ENCODE assay signal across 8 cellular contexts in genomic region chr16:21158208-21159110, GRCh38. TPM values are rescaled to one million over a fixed set of nuclear protein-coding genes. Genes with fewer than 3 reads are reported as not detected.
DNase-seq lines count a peak whose midpoint lies in the region; ATAC-seq and TF ChIP-seq lines count a peak whose summit lies in the region.

LDAF1 (plus strand) TSS chr16:21158674; CDS start chr16:21161183, 2,509 bp downstream.

- peaks cover 10% of the 10 kb centered on the region for H3K27me3 Mint-ChIP-seq in brain

- no peak for TF ChIP-seq CTCF in GM12865 (IDR thresholded peaks at IDR 0.05; ENCODE audit: insufficient read depth, low read depth, low read length, missing control alignments)
- TF ChIP-seq CTCF in brain (conservative IDR thresholded peaks at IDR 0.05), result no peak

- H3K27me3 ChIP-seq in iPS-18a (ENCODE audit: control insufficient read depth, insufficient read depth, low read length) (peaks cover 10% of the 10 kb centered on the region), skeletal muscle satellite cell (ENCODE audit: control insufficient read depth, insufficient read depth, low read length) (no peaks in the 10 kb centered on the region)

- H3K4me1 Mint-ChIP-seq in brain, result peaks cover 62% of the 10 kb centered on the region

- H3K36me3 ChIP-seq in iPS-18a (ENCODE audit: control insufficient read depth, low read depth, low read length), result peaks cover 23% of the 10 kb centered on the region
- H3K36me3 ChIP-seq in skeletal muscle satellite cell (ENCODE audit: insufficient read depth, low read length), result peaks cover 5% of the 10 kb centered on the region

- peak; percentile 91 for ATAC-seq in HG02642 (IDR thresholded peaks at IDR 0.05; ENCODE audit: poor library complexity, unreplicated experiment)
- ATAC-seq in GM18870 (IDR thresholded peaks at IDR 0.05; ENCODE audit: unreplicated experiment), result no peak

- peak within 1 kb of the TSS; percentile 89 for H3K4me2 ChIP-seq in skeletal muscle satellite cell (ENCODE audit: low read length)

- H3K9me3 Mint-ChIP-seq in brain, result peaks cover 0 to 5% (median 0%) of the 10 kb centered on the region in 5 experiments

- peak within 1 kb of the TSS; percentile 10 to 84 (median 51) for H3K27ac Mint-ChIP-seq in brain

- no peaks in the 10 kb centered on the region for H3K9me3 ChIP-seq in iPS-18a (ENCODE audit: control insufficient read depth, low read depth, low read length)
- H3K9me3 ChIP-seq in skeletal muscle satellite cell (replicated peaks; ENCODE audit: low read length), result no peaks in the 10 kb centered on the region

- DNase-seq in GM12865 (ENCODE audit: low read depth) (peak; percentile 80), NCI-H2081 (lab: John Stamatoyannopoulos, UW) (peak; percentile 31 to 45), UCSD-AML1 (lab: John Stamatoyannopoulos, UW; ENCODE audit: unreplicated experiment) (peak; percentile 84)

- peak within 1 kb of the TSS; percentile 67 for H3K4me3 ChIP-seq in GM12865 (ENCODE audit: low read depth, low read length)
- H3K4me3 ChIP-seq in iPS-18a (ENCODE audit: low read length), result peak within 1 kb of the TSS; percentile 77
- H3K4me3 ChIP-seq in skeletal muscle satellite cell (ENCODE audit: low read length), result peak within 1 kb of the TSS; percentile 92

- no peak within 1 kb of the TSS for H3K27ac ChIP-seq in iPS-18a (ENCODE audit: low read length)

- H3K9ac ChIP-seq in iPS-18a (ENCODE audit: low read length), result peak within 1 kb of the TSS; percentile 43
- H3K9ac ChIP-seq in skeletal muscle satellite cell (ENCODE audit: low read depth, low read length), result peak within 1 kb of the TSS; percentile 77

- H3K36me3 Mint-ChIP-seq in brain, result peaks cover 18% of the 10 kb centered on the region

- H3K4me3 Mint-ChIP-seq in brain, result peak within 1 kb of the TSS; percentile 87 to 97 (median 90)

- H3K4me1 ChIP-seq in iPS-18a (ENCODE audit: control insufficient read depth, low read depth, low read length), result peaks cover 10% of the 10 kb centered on the region
- H3K4me1 ChIP-seq in skeletal muscle satellite cell (ENCODE audit: control insufficient read depth, insufficient read depth, low read length), result peaks cover 24% of the 10 kb centered on the region

RNA-seq across cellular contexts. Expression of gene LDAF1, which starts in this region (rescaled TPM):
- 4.8 TPM for polyA plus RNA-seq in brain (ENCODE audit: insufficient read depth, low read depth, low replicate concordance)
- 21.3 and 24.9 TPM in 2 replicates for total RNA-seq in skeletal muscle satellite cell (2012; rRNA removed)
